In the genomic region with DNA sequence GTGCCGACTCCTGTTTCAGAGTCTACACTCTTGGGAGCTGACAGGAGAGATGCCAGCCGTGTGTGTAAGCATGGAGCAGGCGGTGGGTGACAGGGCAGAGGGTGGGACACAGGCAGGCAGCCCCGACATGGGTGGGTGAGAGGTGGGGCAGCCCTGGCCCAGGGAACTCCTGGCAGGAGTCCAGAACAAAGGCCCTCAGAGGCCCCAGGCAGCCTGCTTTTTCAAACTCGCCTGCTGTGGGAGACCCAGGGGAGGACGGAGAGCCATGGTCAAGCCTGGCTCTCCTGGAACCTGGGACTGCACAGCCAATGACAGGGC, we compare ENCODE assay signal across 1 cellular context.
TF ChIP-seq lines count a peak whose summit lies in the region.

No MANE protein-coding gene starts in this region.

TF ChIP-seq in HepG2, 621 proteins besides CTCF, POLR2A, EP300 and RAD21 (continued from another document):
- TF ChIP-seq, protein P1, sequence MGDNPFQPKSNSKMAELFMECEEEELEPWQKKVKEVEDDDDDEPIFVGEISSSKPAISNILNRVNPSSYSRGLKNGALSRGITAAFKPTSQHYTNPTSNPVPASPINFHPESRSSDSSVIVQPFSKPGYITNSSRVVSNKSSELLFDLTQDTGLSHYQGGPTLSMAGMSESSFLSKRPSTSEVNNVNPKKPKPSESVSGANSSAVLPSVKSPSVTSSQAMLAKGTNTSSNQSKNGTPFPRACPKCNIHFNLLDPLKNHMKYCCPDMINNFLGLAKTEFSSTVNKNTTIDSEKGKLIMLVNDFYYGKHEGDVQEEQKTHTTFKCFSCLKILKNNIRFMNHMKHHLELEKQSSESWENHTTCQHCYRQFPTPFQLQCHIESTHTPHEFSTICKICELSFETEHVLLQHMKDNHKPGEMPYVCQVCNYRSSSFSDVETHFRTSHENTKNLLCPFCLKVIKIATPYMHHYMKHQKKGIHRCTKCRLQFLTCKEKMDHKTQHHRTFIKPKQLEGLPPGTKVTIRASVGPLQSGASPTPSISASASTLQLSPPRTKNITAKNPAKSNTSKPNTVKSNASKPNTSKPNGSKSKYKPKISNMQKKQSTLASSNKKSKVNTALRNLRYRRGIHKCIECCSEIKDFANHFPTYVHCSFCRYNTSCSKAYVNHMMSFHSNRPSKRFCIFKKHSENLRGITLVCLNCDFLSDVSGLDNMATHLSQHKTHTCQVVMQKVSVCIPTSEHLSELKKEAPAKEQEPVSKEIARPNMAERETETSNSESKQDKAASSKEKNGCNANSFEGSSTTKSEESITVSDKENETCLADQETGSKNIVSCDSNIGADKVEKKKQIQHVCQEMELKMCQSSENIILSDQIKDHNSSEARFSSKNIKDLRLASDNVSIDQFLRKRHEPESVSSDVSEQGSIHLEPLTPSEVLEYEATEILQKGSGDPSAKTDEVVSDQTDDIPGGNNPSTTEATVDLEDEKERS (CRISPR knock-in tag; IDR thresholded peaks at IDR 0.05), result no peak
